ENCODE assay signal across 1 cellular context in the genomic region with DNA sequence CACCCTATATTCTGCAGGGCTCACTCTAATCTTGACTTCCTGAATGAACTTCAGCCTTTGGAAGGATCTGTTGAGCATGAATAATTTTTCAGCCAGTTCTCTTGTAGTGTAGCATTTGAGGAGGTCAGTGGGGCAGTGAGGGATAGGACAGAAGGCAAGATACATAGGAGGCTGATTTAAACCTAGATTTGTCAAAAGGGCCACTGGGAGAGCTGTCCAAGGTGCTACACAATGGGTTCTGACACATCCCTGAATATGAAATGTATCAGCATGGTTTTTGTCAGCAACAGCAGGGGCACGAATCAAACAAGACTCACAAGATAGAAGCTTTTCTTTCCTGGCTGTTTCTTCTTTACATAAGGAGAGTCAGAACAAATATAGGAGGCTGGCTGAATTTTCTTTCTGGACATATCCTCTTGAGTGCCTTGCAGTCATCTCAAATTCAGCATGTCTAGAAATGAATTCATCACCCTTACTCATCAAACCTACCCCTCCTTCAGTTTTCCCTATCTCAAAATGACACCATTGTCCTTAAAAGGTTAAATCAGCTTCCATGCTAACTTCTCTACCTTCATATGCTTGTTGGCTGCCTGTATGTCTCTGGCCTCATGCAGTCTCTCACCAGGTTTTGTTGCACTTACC.
TF ChIP-seq lines count a peak whose summit lies in the region.

No MANE protein-coding gene starts in this region.

TF ChIP-seq in HepG2, 621 proteins besides CTCF, POLR2A, EP300 and RAD21 (continued from another document and continues in another):
- 0 out of 2 replicates have a peak, but pooled peaks have one; percentile 66 for TF ChIP-seq ATF6 (CRISPR knock-in tag; conservative IDR thresholded peaks at IDR 0.05)
- peak; percentile 72 for TF ChIP-seq ZNF331 (CRISPR knock-in tag; IDR thresholded peaks at IDR 0.05)
- TF ChIP-seq U2AF1 (optimal IDR thresholded peaks at IDR 0.05; ENCODE audit: low read depth, low read length): no peak
- no peak for TF ChIP-seq MTERF4 (CRISPR knock-in tag; IDR thresholded peaks at IDR 0.05)
- no peak for TF ChIP-seq ZNF883 (CRISPR knock-in tag; IDR thresholded peaks at IDR 0.05; ENCODE audit: not compliant biosample characterization)
- no peak for TF ChIP-seq PREB (CRISPR knock-in tag; IDR thresholded peaks at IDR 0.05)
- no peak for TF ChIP-seq ZNF552 (CRISPR knock-in tag; IDR thresholded peaks at IDR 0.05; ENCODE audit: borderline replicate concordance)
- no peak for TF ChIP-seq NR3C1 (CRISPR knock-in tag; IDR thresholded peaks at IDR 0.05)
- TF ChIP-seq BRCA1 (CRISPR knock-in tag; IDR thresholded peaks at IDR 0.05): no peak
- 0 out of 2 replicates have a peak, but pooled peaks have one; percentile 43 for TF ChIP-seq ZNF720 (CRISPR knock-in tag; IDR thresholded peaks at IDR 0.05)
- TF ChIP-seq, protein P1, sequence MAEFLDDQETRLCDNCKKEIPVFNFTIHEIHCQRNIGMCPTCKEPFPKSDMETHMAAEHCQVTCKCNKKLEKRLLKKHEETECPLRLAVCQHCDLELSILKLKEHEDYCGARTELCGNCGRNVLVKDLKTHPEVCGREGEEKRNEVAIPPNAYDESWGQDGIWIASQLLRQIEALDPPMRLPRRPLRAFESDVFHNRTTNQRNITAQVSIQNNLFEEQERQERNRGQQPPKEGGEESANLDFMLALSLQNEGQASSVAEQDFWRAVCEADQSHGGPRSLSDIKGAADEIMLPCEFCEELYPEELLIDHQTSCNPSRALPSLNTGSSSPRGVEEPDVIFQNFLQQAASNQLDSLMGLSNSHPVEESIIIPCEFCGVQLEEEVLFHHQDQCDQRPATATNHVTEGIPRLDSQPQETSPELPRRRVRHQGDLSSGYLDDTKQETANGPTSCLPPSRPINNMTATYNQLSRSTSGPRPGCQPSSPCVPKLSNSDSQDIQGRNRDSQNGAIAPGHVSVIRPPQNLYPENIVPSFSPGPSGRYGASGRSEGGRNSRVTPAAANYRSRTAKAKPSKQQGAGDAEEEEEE (CRISPR knock-in tag; IDR thresholded peaks at IDR 0.05; ENCODE audit: borderline replicate concordance): no peak
- TF ChIP-seq NAIF1 (CRISPR knock-in tag; IDR thresholded peaks at IDR 0.05; ENCODE audit: borderline replicate concordance): 0 out of 2 replicates have a peak, but pooled peaks have one; percentile 31
- TF ChIP-seq AGO1 (IDR thresholded peaks at IDR 0.05; ENCODE audit: low read depth, low read length, poor library complexity, severe bottlenecking): no peak
- no peak for TF ChIP-seq TBP (CRISPR knock-in tag; IDR thresholded peaks at IDR 0.05)
- no peak for TF ChIP-seq SP5 (CRISPR knock-in tag; IDR thresholded peaks at IDR 0.05; ENCODE audit: borderline replicate concordance, low read depth)
- TF ChIP-seq ZBTB1 (CRISPR knock-in tag; IDR thresholded peaks at IDR 0.05; ENCODE audit: borderline replicate concordance): peak; percentile 89; the same call in 1 of the 2 replicates
- no peak for TF ChIP-seq NR2C2 (CRISPR knock-in tag; IDR thresholded peaks at IDR 0.05; ENCODE audit: borderline replicate concordance)
- no peak for TF ChIP-seq TRIM22 (IDR thresholded peaks at IDR 0.05)
- no peak for TF ChIP-seq ZBTB3 (CRISPR knock-in tag; IDR thresholded peaks at IDR 0.05; ENCODE audit: borderline replicate concordance, low read depth)
- TF ChIP-seq ZNF30 (CRISPR knock-in tag; IDR thresholded peaks at IDR 0.05): no peak
- no peak for TF ChIP-seq ZNF766 (CRISPR knock-in tag; IDR thresholded peaks at IDR 0.05; ENCODE audit: borderline replicate concordance)
- TF ChIP-seq, protein P2, sequence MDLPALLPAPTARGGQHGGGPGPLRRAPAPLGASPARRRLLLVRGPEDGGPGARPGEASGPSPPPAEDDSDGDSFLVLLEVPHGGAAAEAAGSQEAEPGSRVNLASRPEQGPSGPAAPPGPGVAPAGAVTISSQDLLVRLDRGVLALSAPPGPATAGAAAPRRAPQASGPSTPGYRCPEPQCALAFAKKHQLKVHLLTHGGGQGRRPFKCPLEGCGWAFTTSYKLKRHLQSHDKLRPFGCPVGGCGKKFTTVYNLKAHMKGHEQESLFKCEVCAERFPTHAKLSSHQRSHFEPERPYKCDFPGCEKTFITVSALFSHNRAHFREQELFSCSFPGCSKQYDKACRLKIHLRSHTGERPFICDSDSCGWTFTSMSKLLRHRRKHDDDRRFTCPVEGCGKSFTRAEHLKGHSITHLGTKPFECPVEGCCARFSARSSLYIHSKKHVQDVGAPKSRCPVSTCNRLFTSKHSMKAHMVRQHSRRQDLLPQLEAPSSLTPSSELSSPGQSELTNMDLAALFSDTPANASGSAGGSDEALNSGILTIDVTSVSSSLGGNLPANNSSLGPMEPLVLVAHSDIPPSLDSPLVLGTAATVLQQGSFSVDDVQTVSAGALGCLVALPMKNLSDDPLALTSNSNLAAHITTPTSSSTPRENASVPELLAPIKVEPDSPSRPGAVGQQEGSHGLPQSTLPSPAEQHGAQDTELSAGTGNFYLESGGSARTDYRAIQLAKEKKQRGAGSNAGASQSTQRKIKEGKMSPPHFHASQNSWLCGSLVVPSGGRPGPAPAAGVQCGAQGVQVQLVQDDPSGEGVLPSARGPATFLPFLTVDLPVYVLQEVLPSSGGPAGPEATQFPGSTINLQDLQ (CRISPR knock-in tag; IDR thresholded peaks at IDR 0.05): no peak
- TF ChIP-seq ZNF12 (CRISPR knock-in tag; IDR thresholded peaks at IDR 0.05): peak; percentile 60; the same call in 1 of the 2 replicates
- TF ChIP-seq THYN1 (CRISPR knock-in tag; IDR thresholded peaks at IDR 0.05; ENCODE audit: borderline replicate concordance, low read depth): no peak; the same call in 1 of the 2 replicates
- TF ChIP-seq ZNF234 (CRISPR knock-in tag; conservative IDR thresholded peaks at IDR 0.05): no peak
- TF ChIP-seq, protein P3, sequence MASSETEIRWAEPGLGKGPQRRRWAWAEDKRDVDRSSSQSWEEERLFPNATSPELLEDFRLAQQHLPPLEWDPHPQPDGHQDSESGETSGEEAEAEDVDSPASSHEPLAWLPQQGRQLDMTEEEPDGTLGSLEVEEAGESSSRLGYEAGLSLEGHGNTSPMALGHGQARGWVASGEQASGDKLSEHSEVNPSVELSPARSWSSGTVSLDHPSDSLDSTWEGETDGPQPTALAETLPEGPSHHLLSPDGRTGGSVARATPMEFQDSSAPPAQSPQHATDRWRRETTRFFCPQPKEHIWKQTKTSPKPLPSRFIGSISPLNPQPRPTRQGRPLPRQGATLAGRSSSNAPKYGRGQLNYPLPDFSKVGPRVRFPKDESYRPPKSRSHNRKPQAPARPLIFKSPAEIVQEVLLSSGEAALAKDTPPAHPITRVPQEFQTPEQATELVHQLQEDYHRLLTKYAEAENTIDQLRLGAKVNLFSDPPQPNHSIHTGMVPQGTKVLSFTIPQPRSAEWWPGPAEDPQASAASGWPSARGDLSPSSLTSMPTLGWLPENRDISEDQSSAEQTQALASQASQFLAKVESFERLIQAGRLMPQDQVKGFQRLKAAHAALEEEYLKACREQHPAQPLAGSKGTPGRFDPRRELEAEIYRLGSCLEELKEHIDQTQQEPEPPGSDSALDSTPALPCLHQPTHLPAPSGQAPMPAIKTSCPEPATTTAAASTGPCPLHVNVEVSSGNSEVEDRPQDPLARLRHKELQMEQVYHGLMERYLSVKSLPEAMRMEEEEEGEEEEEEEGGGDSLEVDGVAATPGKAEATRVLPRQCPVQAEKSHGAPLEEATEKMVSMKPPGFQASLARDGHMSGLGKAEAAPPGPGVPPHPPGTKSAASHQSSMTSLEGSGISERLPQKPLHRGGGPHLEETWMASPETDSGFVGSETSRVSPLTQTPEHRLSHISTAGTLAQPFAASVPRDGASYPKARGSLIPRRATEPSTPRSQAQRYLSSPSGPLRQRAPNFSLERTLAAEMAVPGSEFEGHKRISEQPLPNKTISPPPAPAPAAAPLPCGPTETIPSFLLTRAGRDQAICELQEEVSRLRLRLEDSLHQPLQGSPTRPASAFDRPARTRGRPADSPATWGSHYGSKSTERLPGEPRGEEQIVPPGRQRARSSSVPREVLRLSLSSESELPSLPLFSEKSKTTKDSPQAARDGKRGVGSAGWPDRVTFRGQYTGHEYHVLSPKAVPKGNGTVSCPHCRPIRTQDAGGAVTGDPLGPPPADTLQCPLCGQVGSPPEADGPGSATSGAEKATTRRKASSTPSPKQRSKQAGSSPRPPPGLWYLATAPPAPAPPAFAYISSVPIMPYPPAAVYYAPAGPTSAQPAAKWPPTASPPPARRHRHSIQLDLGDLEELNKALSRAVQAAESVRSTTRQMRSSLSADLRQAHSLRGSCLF (CRISPR knock-in tag; IDR thresholded peaks at IDR 0.05; ENCODE audit: borderline replicate concordance): peak; percentile 43; the same call in 1 of the 2 replicates
- TF ChIP-seq ZNF33A (CRISPR knock-in tag; IDR thresholded peaks at IDR 0.05; ENCODE audit: borderline replicate concordance): 0 out of 2 replicates have a peak, but pooled peaks have one; percentile 32
- TF ChIP-seq, protein P4, sequence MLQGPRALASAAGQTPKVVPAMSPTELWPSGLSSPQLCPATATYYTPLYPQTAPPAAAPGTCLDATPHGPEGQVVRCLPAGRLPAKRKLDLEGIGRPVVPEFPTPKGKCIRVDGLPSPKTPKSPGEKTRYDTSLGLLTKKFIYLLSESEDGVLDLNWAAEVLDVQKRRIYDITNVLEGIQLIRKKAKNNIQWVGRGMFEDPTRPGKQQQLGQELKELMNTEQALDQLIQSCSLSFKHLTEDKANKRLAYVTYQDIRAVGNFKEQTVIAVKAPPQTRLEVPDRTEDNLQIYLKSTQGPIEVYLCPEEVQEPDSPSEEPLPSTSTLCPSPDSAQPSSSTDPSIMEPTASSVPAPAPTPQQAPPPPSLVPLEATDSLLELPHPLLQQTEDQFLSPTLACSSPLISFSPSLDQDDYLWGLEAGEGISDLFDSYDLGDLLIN (CRISPR knock-in tag; IDR thresholded peaks at IDR 0.05; ENCODE audit: borderline replicate concordance): peak; percentile 28; the same call in 1 of the 2 replicates
- no peak for TF ChIP-seq ZNF839 (CRISPR knock-in tag; IDR thresholded peaks at IDR 0.05; ENCODE audit: borderline replicate concordance)
- TF ChIP-seq ARNTL (CRISPR knock-in tag; IDR thresholded peaks at IDR 0.05): no peak
- no peak for TF ChIP-seq TAF1 (CRISPR knock-in tag; IDR thresholded peaks at IDR 0.05)
- no peak for TF ChIP-seq HMGA1 (CRISPR knock-in tag; conservative IDR thresholded peaks at IDR 0.05)
- no peak for TF ChIP-seq ZNF101 (CRISPR knock-in tag; IDR thresholded peaks at IDR 0.05; ENCODE audit: borderline replicate concordance, low read depth)
- TF ChIP-seq ZNF790 (CRISPR knock-in tag; IDR thresholded peaks at IDR 0.05; ENCODE audit: borderline replicate concordance): no peak
- 0 out of 2 replicates have a peak, but pooled peaks have one; percentile 35 for TF ChIP-seq ZNF557 (CRISPR knock-in tag; IDR thresholded peaks at IDR 0.05)
- TF ChIP-seq ZNF577 (CRISPR knock-in tag; IDR thresholded peaks at IDR 0.05; ENCODE audit: borderline replicate concordance, low read depth): 0 out of 2 replicates have a peak, but pooled peaks have one; percentile 48
- TF ChIP-seq IKZF5 (CRISPR knock-in tag; IDR thresholded peaks at IDR 0.05): no peak
- TF ChIP-seq, protein P5, sequence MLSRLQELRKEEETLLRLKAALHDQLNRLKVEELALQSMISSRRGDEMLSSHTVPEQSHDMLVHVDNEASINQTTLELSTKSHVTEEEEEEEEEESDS (CRISPR knock-in tag; IDR thresholded peaks at IDR 0.05; ENCODE audit: borderline replicate concordance): 0 out of 2 replicates have a peak, but pooled peaks have one; percentile 60
- TF ChIP-seq HES4 (CRISPR knock-in tag; IDR thresholded peaks at IDR 0.05; ENCODE audit: borderline replicate concordance): no peak
- TF ChIP-seq SNAPC2 (CRISPR knock-in tag; IDR thresholded peaks at IDR 0.05): peak; percentile 71; the same call in 1 of the 2 replicates
